Comparison of ENCODE assay signal across 12 cellular contexts in the genomic region with DNA sequence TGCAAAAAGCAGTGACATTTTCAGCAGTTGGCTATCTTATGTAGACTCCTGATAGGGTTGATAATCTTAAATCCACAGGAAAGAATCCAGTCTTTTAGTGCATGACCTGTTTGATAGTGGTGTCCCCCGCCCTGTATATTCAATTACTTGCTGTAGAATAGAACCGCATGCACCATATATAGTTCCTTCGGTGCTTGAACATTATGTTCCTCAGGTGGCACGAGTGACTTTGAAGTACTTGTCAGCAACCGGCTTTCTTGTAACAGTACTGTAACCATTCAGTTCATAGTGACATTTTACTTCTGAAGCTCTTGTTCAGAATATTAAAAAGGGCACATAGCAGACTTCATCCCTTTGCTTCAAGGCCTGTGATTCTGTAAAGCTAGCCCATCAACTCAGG.
"Had no signal": no experiment of that assay in that cellular context is flagged by ENCODE, and none has a peak within 500 bp of the region (broad histone marks: within the 10 kb centered on the region; RNA-seq: fewer than 3 reads in every experiment).

No MANE protein-coding gene starts in this region.

- H3K9me3 Mint-ChIP-seq: activated B cell treated with CpG ODN at 0.5 μM for 24 hours; T-helper 2 cell treated with Interferon-gamma antibody and Interleukin-4, amounts not matched to agents 5 μg/mL and 100 μg/mL, for 36 hours; type B pancreatic cell had no signal

- H3K36me3 Mint-ChIP-seq: activated naive CD8-positive, alpha-beta T cell; type B pancreatic cell had no signal

- H3K27ac ChIP-seq: parathyroid adenoma had no signal

- H3K27me3 Mint-ChIP-seq: activated B cell treated with CpG ODN at 0.5 μM for 24 hours; activated naive CD8-positive, alpha-beta T cell; type B pancreatic cell had no signal

- ATAC-seq: activated CD8-positive, alpha-beta T cell treated with anti-CD3 and anti-CD28 coated beads, Interleukin-2, amount 10 ng/mL, durations not matched to agents 7 days and 5 days had no signal

- H3K4me3 ChIP-seq: coronary artery had no signal

- DNase-seq: activated B cell treated with CpG ODN at 0.5 μM for 24 hours; activated CD8-positive, alpha-beta T cell treated with anti-CD3 and anti-CD28 coated beads, Interleukin-2, amount 10 ng/mL, durations not matched to agents 7 days and 5 days; activated gamma-delta T cell treated with Interleukin-2 at 50 U/mL for 16 hours; amniotic stem cell; central memory CD4-positive, alpha-beta T cell; effector CD4-positive, alpha-beta T cell; naive thymus-derived CD4-positive, alpha-beta T cell had no signal

- H3K4me3 Mint-ChIP-seq: activated B cell treated with CpG ODN at 0.5 μM for 24 hours; activated CD8-positive, alpha-beta T cell treated with anti-CD3 and anti-CD28 coated beads, Interleukin-2, amount 10 ng/mL, durations not matched to agents 7 days and 5 days; activated naive CD8-positive, alpha-beta T cell; naive thymus-derived CD4-positive, alpha-beta T cell; T-helper 2 cell treated with Interferon-gamma antibody and Interleukin-4, amounts not matched to agents 5 μg/mL and 100 μg/mL, for 36 hours; type B pancreatic cell had no signal

- H3K27ac Mint-ChIP-seq: activated B cell treated with CpG ODN at 0.5 μM for 24 hours; activated CD8-positive, alpha-beta T cell treated with anti-CD3 and anti-CD28 coated beads, Interleukin-2, amount 10 ng/mL, durations not matched to agents 7 days and 5 days; activated naive CD8-positive, alpha-beta T cell; T-helper 2 cell treated with Interferon-gamma antibody and Interleukin-4, amounts not matched to agents 5 μg/mL and 100 μg/mL, for 36 hours; type B pancreatic cell had no signal
